7 cellular contexts compared by ENCODE assay signal in genomic region chr16:67874147-67874771, GRCh38. TPM values are rescaled to one million over a fixed set of nuclear protein-coding genes. Genes with fewer than 3 reads are reported as not detected.
DNase-seq lines count a peak whose midpoint lies in the region; TF ChIP-seq lines count a peak whose summit lies in the region.

No MANE protein-coding gene starts in this region.

- peaks cover 0 to 78% of the 10 kb centered on the region in 2 experiments for H3K36me3 ChIP-seq in HEK293 (ENCODE audit: control insufficient read depth in 2 of 2, insufficient read depth in 1 of 2, low read length in 2 of 2)
- no peaks in the 10 kb centered on the region for H3K36me3 ChIP-seq in hepatocyte (replicated peaks; ENCODE audit: insufficient read depth, low read depth)
- H3K36me3 ChIP-seq in spleen, result peaks cover 7 to 64% (median 51%) of the 10 kb centered on the region in 6 donors

- no peaks in the 10 kb centered on the region for H3K9me3 ChIP-seq in HEK293 (ENCODE audit: control insufficient read depth, insufficient read depth, low read depth, low read length)
- H3K9me3 ChIP-seq in hepatocyte (ENCODE audit: low read depth), result no peaks in the 10 kb centered on the region
- H3K9me3 ChIP-seq in spleen, result no peaks in the 10 kb centered on the region

- no peak overlapping the region for H2AFZ ChIP-seq in hepatocyte

- intact Hi-C loops in spleen (cut with DNase I; ENCODE audit: low total_unique reads), result no loop called here

- POLR2A ChIA-PET in HEK293 (lab: Yijun Ruan, JAX), result interaction anchor here (1.0 to 1.7 kb wide), 6 partner anchors 10 to 155 kb away, joined by 3 to 8 read pairs (median 4); partner anchors contain the start of genes GFOD2, NRN1L and NUTF2

- CTCF ChIA-PET in HEK293 (lab: Yijun Ruan, JAX), result interaction anchor here (0.6 to 1.9 kb wide), 4 partner anchors 9 to 202 kb away, joined by 4 to 13 read pairs (median 8); partner anchors contain the start of gene NRN1L

- H3K27me3 ChIP-seq in hepatocyte (no peaks in the 10 kb centered on the region), spleen (replicated peaks in 1 of 7) (no peaks in the 10 kb centered on the region)

- TF ChIP-seq CTCF in HEK293 (tag by site-specific recombination; IDR thresholded peaks at IDR 0.05), result no peak
- no peak for TF ChIP-seq CTCF in hepatocyte (IDR thresholded peaks at IDR 0.05; ENCODE audit: poor library complexity)
- TF ChIP-seq CTCF in spleen (IDR thresholded peaks at IDR 0.05 in 8 of 11, conservative IDR thresholded peaks at IDR 0.05 in 3 of 11), result no peak

- H3K27ac ChIP-seq in HEK293 (ENCODE audit: extremely low read depth, low read depth, low read length), result no peak overlapping the region; the same call in 1 of the 2 replicates
- H3K27ac ChIP-seq in hepatocyte, result peak overlapping the region; percentile 88
- peak overlapping the region in 1 of 8 donors; percentile 92 for H3K27ac ChIP-seq in spleen
- H3K27ac ChIP-seq in substantia nigra (ENCODE audit: low read depth, low read length, poor library complexity, severe bottlenecking), result no peak overlapping the region

- peaks cover 40% of the 10 kb centered on the region for H3K79me2 ChIP-seq in hepatocyte

- peak overlapping the region; percentile 79 for H3K4me3 ChIP-seq in HEK293 (ENCODE audit: low read depth, low read length)
- H3K4me3 ChIP-seq in hepatocyte, result peak overlapping the region; percentile 94
- H3K4me3 ChIP-seq in spleen, result peak overlapping the region in 7 of 8 donors; percentile 93 to 99 (median 98)

- peak; percentile 16 to 23 for DNase-seq in activated CD4-positive, alpha-beta T cell treated with anti-CD3 and anti-CD28 coated beads, Interleukin-2, amount 50 U/mL, for 48 hours
- no peak for DNase-seq in hepatocyte (ENCODE audit: low spot score)
- DNase-seq in spleen, result no peak
- DNase-seq in substantia nigra (lab: John Stamatoyannopoulos, UW), result no peak
- no peak for DNase-seq in SKM-1 treated with dmso at 0.1 percent for 144 hours (lab: John Stamatoyannopoulos, UW; ENCODE audit: unreplicated experiment)
- no peak for DNase-seq in cortex of kidney (lab: John Stamatoyannopoulos, UW)

- H3K4me1 ChIP-seq in HEK293 (ENCODE audit: control insufficient read depth, insufficient read depth, low read length), result no peaks in the 10 kb centered on the region
- peaks cover 10% of the 10 kb centered on the region for H3K4me1 ChIP-seq in hepatocyte (ENCODE audit: insufficient read depth)
- H3K4me1 ChIP-seq in spleen, result peaks cover 29 to 60% (median 43%) of the 10 kb centered on the region in 6 donors

- H4K20me1 ChIP-seq in hepatocyte (ENCODE audit: insufficient read depth, poor library complexity, severe bottlenecking), result peaks cover 17% of the 10 kb centered on the region

- H3K4me2 ChIP-seq in hepatocyte, result peak overlapping the region; percentile 86

- no peaks in the 10 kb centered on the region for H3K9me2 ChIP-seq in hepatocyte (replicated peaks; ENCODE audit: insufficient read depth)

- no peak for TF ChIP-seq POLR2A in spleen (IDR thresholded peaks at IDR 0.05)

- 76% methylated on average over 6 of the region's 6 CpGs for WGBS in hepatocyte (ENCODE audit: low lambda C conversion rate, missing lambda C conversion rate)
- 59 to 70% (median 66%) methylated on average over 6 of the region's 6 CpGs for WGBS in spleen, 5 donors

TF ChIP-seq in HEK293, 187 proteins besides CTCF, POLR2A, EP300 and RAD21:
- TF ChIP-seq ZFHX2 (tag by site-specific recombination; conservative IDR thresholded peaks at IDR 0.05), result peak; percentile 71
- no peak for TF ChIP-seq ZNF18 (tag by site-specific recombination; IDR thresholded peaks at IDR 0.05)
- no peak for TF ChIP-seq ZSCAN18 (tag by site-specific recombination; IDR thresholded peaks at IDR 0.05)
- no peak for TF ChIP-seq ZNF776 (tag by site-specific recombination; IDR thresholded peaks at IDR 0.05; ENCODE audit: borderline replicate concordance)
- no peak for TF ChIP-seq ZNF521 (tag by site-specific recombination; IDR thresholded peaks at IDR 0.05)
- TF ChIP-seq EGR2 (tag by site-specific recombination; IDR thresholded peaks at IDR 0.05; ENCODE audit: low read depth), result 0 out of 2 replicates have a peak, but pooled peaks have one; percentile 69
- TF ChIP-seq, protein P1, sequence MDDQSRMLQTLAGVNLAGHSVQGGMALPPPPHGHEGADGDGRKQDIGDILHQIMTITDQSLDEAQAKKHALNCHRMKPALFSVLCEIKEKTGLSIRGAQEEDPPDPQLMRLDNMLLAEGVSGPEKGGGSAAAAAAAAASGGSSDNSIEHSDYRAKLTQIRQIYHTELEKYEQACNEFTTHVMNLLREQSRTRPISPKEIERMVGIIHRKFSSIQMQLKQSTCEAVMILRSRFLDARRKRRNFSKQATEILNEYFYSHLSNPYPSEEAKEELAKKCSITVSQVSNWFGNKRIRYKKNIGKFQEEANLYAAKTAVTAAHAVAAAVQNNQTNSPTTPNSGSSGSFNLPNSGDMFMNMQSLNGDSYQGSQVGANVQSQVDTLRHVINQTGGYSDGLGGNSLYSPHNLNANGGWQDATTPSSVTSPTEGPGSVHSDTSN (CRISPR knock-in tag; IDR thresholded peaks at IDR 0.05), result no peak
- TF ChIP-seq GLIS1 (tag by site-specific recombination; IDR thresholded peaks at IDR 0.05), result no peak
- TF ChIP-seq SCRT2 (tag by site-specific recombination; IDR thresholded peaks at IDR 0.05), result no peak
- no peak for TF ChIP-seq ZNF561 (tag by site-specific recombination; IDR thresholded peaks at IDR 0.05; ENCODE audit: borderline replicate concordance)
- TF ChIP-seq, protein P2, sequence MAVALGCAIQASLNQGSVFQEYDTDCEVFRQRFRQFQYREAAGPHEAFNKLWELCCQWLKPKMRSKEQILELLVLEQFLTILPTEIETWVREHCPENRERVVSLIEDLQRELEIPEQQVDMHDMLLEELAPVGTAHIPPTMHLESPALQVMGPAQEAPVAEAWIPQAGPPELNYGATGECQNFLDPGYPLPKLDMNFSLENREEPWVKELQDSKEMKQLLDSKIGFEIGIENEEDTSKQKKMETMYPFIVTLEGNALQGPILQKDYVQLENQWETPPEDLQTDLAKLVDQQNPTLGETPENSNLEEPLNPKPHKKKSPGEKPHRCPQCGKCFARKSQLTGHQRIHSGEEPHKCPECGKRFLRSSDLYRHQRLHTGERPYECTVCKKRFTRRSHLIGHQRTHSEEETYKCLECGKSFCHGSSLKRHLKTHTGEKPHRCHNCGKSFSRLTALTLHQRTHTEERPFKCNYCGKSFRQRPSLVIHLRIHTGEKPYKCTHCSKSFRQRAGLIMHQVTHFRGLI (tag by site-specific recombination; IDR thresholded peaks at IDR 0.05), result peak; percentile 93
TF ChIP-seq in HEK293: peak in this region for 3.

RNA-seq across cellular contexts. Expression of gene EDC4, which starts 1.4 kb away (rescaled TPM):
- total RNA-seq in hepatocyte (41.1 and 46.3 TPM in 2 replicates), spleen (10 to 100 TPM; 51.7 to 71.3 (median 63.2) TPM)
- polyA plus RNA-seq in hepatocyte (59.0 and 76.7 TPM in 2 replicates), spleen (10 to 100 TPM; 27.6 to 45.0 (median 39.6) TPM)

RNA-seq across cellular contexts. Expression of gene NRN1L, which starts 10.4 kb away (rescaled TPM):
- total RNA-seq in hepatocyte (0.73 TPM in 1 of 2 replicates, not detected in the other), spleen (1 to 10 TPM in 3 of 7 donors, under 1 TPM in 2, not detected in 2; 0.60 to 6.2 (median 1.2) TPM)
- polyA plus RNA-seq in hepatocyte (1.6 TPM in 1 of 2 replicates, not detected in the other), spleen (1 to 10 TPM; 2.5 to 4.4 (median 3.4) TPM)

RNA-seq across cellular contexts. Expression of gene PSKH1, which starts 18.8 kb away (rescaled TPM):
- 29.2 and 30.5 TPM in 2 replicates for total RNA-seq in hepatocyte
- polyA plus RNA-seq in hepatocyte, result 38.6 and 44.6 TPM in 2 replicates
- total RNA-seq in spleen, result 10 to 100 TPM; 13.0 to 31.3 (median 26.0) TPM
- polyA plus RNA-seq in spleen, result 10 to 100 TPM in 1 of 3 donors, 1 to 10 TPM in 2; 5.0 to 16.2 (median 6.8) TPM

RNA-seq across cellular contexts. Expression of gene CENPT, which starts 26.8 kb away (rescaled TPM):
- total RNA-seq in hepatocyte (28.5 and 38.1 TPM in 2 replicates), spleen (10 to 100 TPM; 43.2 to 82.9 (median 50.8) TPM)
- polyA plus RNA-seq in hepatocyte (84.0 and 115 TPM in 2 replicates), spleen (100 to 1,000 TPM in 1 of 3 donors, 10 to 100 TPM in 2; 47.2 to 101 (median 91.3) TPM)

RNA-seq across cellular contexts. Expression of gene NUTF2, which starts 27.5 kb away (rescaled TPM):
- total RNA-seq in hepatocyte, result 100 and 102 TPM in 2 replicates
- polyA plus RNA-seq in hepatocyte, result 197 and 216 TPM in 2 replicates
- total RNA-seq in spleen, result 10 to 100 TPM; 38.8 to 64.3 (median 48.6) TPM
- 100 to 1,000 TPM in 1 of 3 donors, 10 to 100 TPM in 2; 92.3 to 116 (median 97.0) TPM for polyA plus RNA-seq in spleen

Comparison
In these comparisons a context has a peak if more than half of its experiments do, and no peak if none do; other contexts are left out.
1. DNase-seq: peak in activated CD4-positive, alpha-beta T cell treated with anti-CD3 and anti-CD28 coated beads, Interleukin-2, amount 50 U/mL, for 48 hours (2 of 2); none in hepatocyte (single experiment), spleen (single experiment), substantia nigra (0 of 49), SKM-1 treated with dmso at 0.1 percent for 144 hours (single experiment) and cortex of kidney (single experiment).
2. Peak in every context shown above with its lines, with median percentiles within 50 percentile points of each other: H3K4me3 ChIP-seq.